Comparison of ENCODE assay signal across 11 cellular contexts in the genomic region with DNA sequence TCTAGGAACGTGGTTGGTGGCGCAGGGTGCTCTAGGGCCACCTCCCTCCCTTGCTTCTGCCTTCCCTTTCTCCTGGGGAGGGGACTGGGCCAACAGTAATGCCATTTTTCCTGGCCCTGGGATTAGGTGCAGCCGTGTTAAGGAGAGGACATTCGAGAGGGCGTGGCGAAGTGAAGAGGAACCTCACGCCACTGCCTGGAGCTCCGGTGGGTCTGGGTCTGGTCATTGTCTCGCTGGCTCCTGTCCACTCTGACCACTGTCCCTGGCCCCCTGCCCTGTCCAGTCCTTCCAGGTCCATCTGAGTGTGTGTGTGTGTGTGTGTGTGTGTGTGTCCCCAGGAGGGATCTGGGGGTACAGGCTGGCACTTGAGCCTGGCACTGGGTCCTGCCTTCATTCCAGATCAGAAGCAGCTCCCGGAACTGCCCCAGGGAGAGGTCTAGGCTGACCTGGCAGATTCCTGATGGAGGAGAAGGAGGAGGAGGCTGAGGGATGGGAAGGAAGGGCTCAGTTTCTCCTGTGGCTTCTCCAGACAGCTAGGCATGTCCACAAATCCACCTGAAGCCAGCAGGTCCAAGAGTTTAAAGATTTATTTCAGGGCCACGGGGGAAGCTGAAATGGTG. TPM values are rescaled to one million over a fixed set of nuclear protein-coding genes. Genes with fewer than 3 reads are reported as not detected.
DNase-seq lines count a peak whose midpoint lies in the region; ATAC-seq and TF ChIP-seq lines count a peak whose summit lies in the region.
"Had no signal": no experiment of that assay in that cellular context is flagged by ENCODE, and none has a peak within 500 bp of the region (broad histone marks: within the 10 kb centered on the region; RNA-seq: fewer than 3 reads in every experiment).

Gene NDST1 (plus strand): TSS at position 111 of the 620 bp plus-strand sequence. CDS start 13,124 bp downstream, outside the sequence.

- peak within 1 kb of the TSS; percentile 39 for H3K27ac Mint-ChIP-seq in mesothelial cell of epicardium
- H3K27ac Mint-ChIP-seq in activated CD4-positive, alpha-beta T cell treated with anti-CD3 and anti-CD28 coated beads for 36 hours: no peak within 1 kb of the TSS

- H3K9me3 Mint-ChIP-seq in mesothelial cell of epicardium: no peaks in the 10 kb centered on the region
- no peaks in the 10 kb centered on the region for H3K9me3 Mint-ChIP-seq in activated CD4-positive, alpha-beta T cell treated with anti-CD3 and anti-CD28 coated beads for 36 hours (ENCODE audit: low read depth)

- intact Hi-C loops in activated CD4-positive, alpha-beta T cell treated with anti-CD3 and anti-CD28 coated beads for 36 hours (cut with DNase I, micrococcal nuclease): no loop called here

- no peaks in the 10 kb centered on the region for H3K9me3 ChIP-seq in NT2/D1 (ENCODE audit: insufficient read depth, low read length)
- H3K9me3 ChIP-seq in esophagus (ENCODE audit: control insufficient read depth in 2 of 2, insufficient read depth in 1 of 2, low read depth in 1 of 2, low read length in 1 of 2): no peaks in the 10 kb centered on the region

- peaks cover 52% of the 10 kb centered on the region for H3K4me1 Mint-ChIP-seq in mesothelial cell of epicardium
- no peaks in the 10 kb centered on the region for H3K4me1 Mint-ChIP-seq in activated CD4-positive, alpha-beta T cell treated with anti-CD3 and anti-CD28 coated beads for 36 hours

- no peak for ATAC-seq in activated CD4-positive, alpha-beta T cell treated with anti-CD3 and anti-CD28 coated beads for 36 hours

- POLR2A ChIA-PET in activated CD4-positive, alpha-beta T cell treated with anti-CD3 and anti-CD28 coated beads for 36 hours (lab: Charles Lee): interaction anchor here (0.7 kb wide), 1 partner anchor 144 kb away, joined by 3 read pairs; no protein-coding TSS in a partner anchor

- no peaks in the 10 kb centered on the region for H3K27me3 ChIP-seq in NT2/D1 (ENCODE audit: insufficient read depth, insufficient read length)
- no peaks in the 10 kb centered on the region for H3K27me3 ChIP-seq in esophagus (ENCODE audit: control insufficient read depth in 1 of 2, insufficient read depth in 2 of 2, low read length in 2 of 2)

- H3K36me3 ChIP-seq in NT2/D1 (ENCODE audit: insufficient read depth, insufficient read length, low read length) (peaks cover 21% of the 10 kb centered on the region), esophagus (ENCODE audit: control insufficient read depth in 2 of 2, insufficient read depth in 2 of 2, low read length in 1 of 2) (no peaks in the 10 kb centered on the region)

- H3K9ac ChIP-seq in NT2/D1 (ENCODE audit: insufficient read length, low read depth): peak within 1 kb of the TSS; percentile 18

- H3K4me1 ChIP-seq in NT2/D1 (ENCODE audit: insufficient read depth, insufficient read length) (peaks cover 31% of the 10 kb centered on the region), esophagus (ENCODE audit: control insufficient read depth in 2 of 2, insufficient read depth in 2 of 2, low read length in 1 of 2) (peaks cover 38 to 67% of the 10 kb centered on the region in 2 donors)

- WGBS in esophagus, 2 donors: 31 to 48% methylated on average over 9 to 11 of the region's 11 CpGs

- DNase-seq in NT2/D1 (ENCODE audit: low read depth, low spot score) (no peak), mesothelial cell of epicardium (ENCODE audit: low spot score in 2 of 2, unreplicated experiment in 2 of 2) (no peak), NCI-H2196 treated with DMSO at 0.1 percent for 48 hours (lab: John Stamatoyannopoulos, UW; ENCODE audit: unreplicated experiment) (no peak), SK-N-DZ (ENCODE audit: low spot score) (no peak), HK-2 (ENCODE audit: unreplicated experiment) (no peak)
- DNase-seq in activated CD4-positive, alpha-beta T cell treated with anti-CD3 and anti-CD28 coated beads for 36 hours: no peak
- DNase-seq: activated CD8-positive, alpha-beta memory T cell treated with anti-CD3 and anti-CD28 coated beads, Interleukin-2, amount 50 U/mL, for 4 hours; foreskin melanocyte; GDM1 had no signal

- TF ChIP-seq CTCF in mesothelial cell of epicardium (IDR thresholded peaks at IDR 0.05; ENCODE audit: unreplicated experiment): no peak

- H3K36me3 Mint-ChIP-seq in mesothelial cell of epicardium: no peaks in the 10 kb centered on the region
- H3K36me3 Mint-ChIP-seq in activated CD4-positive, alpha-beta T cell treated with anti-CD3 and anti-CD28 coated beads for 36 hours (ENCODE audit: low read depth): no peaks in the 10 kb centered on the region

- no peaks in the 10 kb centered on the region for H3K27me3 Mint-ChIP-seq in mesothelial cell of epicardium (ENCODE audit: low read depth)
- H3K27me3 Mint-ChIP-seq in activated CD4-positive, alpha-beta T cell treated with anti-CD3 and anti-CD28 coated beads for 36 hours: no peaks in the 10 kb centered on the region

- H3K27ac ChIP-seq in esophagus (ENCODE audit: low read depth in 2 of 2, low read length in 1 of 2): peak within 1 kb of the TSS; percentile 95 to 98
- peak within 1 kb of the TSS; percentile 100 for H3K27ac ChIP-seq in temporal lobe (ENCODE audit: low read depth, low read length)

- no peak within 1 kb of the TSS for H3K4me3 ChIP-seq in NT2/D1 (ENCODE audit: insufficient read length, low read depth)
- H3K4me3 ChIP-seq in esophagus (ENCODE audit: low read depth in 1 of 2, low read length in 2 of 2): peak within 1 kb of the TSS; percentile 17 to 20

- H3K4me3 Mint-ChIP-seq in mesothelial cell of epicardium: no peak within 1 kb of the TSS
- no peak within 1 kb of the TSS for H3K4me3 Mint-ChIP-seq in activated CD4-positive, alpha-beta T cell treated with anti-CD3 and anti-CD28 coated beads for 36 hours

- CTCF ChIA-PET in activated CD4-positive, alpha-beta T cell treated with anti-CD3 and anti-CD28 coated beads for 36 hours (lab: Charles Lee): interaction anchor here (0.6 kb wide), 1 partner anchor 69 kb away, joined by 3 read pairs; no protein-coding TSS in a partner anchor

RNA-seq across cellular contexts. Expression of gene NDST1, which starts in this region (rescaled TPM):
- 10 to 100 TPM; 29.9 to 37.3 TPM for polyA plus RNA-seq in esophagus
- total RNA-seq in mesothelial cell of epicardium (129 to 132 TPM (median 132 TPM) in 3 replicates), temporal lobe (28.0 TPM)
- total RNA-seq in activated CD4-positive, alpha-beta T cell treated with anti-CD3 and anti-CD28 coated beads for 36 hours: 1 to 10 TPM; 5.1 to 5.5 TPM
- 22.8 and 30.8 TPM in 2 replicates for polyA plus RNA-seq in SK-N-DZ (2014; cell fraction: cytosol; rRNA removed)
- polyA plus RNA-seq in SK-N-DZ (2014; cell fraction: nucleus; rRNA removed): 25.2 and 37.7 TPM in 2 replicates
